ENCODE assay signal across 8 cellular contexts in the genomic region with DNA sequence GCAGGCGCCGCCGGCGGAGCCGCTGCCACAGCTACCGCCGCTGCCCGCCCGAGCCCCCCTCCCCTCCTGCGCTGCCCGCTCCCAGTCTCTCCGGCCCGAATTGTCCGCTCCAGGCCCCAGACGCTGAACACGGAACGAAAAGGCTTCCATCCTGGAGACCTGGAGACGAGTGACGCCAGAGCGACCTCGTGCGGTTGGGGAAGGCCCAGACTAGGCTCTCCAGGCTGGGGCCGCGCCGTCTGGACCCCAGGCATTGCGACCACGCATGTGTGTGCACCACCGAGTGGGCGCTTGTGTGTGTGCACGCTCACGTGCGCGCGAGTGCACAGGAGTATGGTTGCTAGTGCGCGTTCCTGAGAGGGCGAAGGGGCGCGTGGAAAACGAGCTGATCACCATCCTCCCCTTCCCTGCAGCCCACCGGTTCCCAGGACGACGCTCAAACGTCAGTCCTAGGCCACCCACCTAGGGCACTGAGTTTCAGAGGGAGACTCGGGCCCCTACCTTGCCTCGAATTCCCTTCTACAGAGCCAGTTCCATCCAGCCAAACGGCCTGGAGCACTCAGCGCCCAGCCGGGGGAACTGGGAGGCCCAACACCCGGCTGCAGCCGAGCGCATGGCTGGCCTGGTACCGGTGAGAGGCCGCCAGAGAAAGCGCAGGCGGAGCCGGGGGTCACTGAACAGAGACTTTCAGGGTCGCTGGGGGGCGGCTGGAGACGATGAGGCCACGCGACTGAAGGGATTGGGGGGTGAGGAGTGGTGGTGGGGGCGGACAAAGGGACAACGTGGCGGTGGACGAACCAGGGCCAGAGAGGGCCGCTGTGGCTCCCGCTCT. TPM values are rescaled to one million over a fixed set of nuclear protein-coding genes. Genes with fewer than 3 reads are reported as not detected.
DNase-seq lines count a peak whose midpoint lies in the region; ATAC-seq and TF ChIP-seq lines count a peak whose summit lies in the region.

No MANE protein-coding gene starts in this region.

- no peaks in the 10 kb centered on the region for H3K9me3 Mint-ChIP-seq in Caco-2 (ENCODE audit: unreplicated experiment)

- H3K27me3 ChIP-seq in Caco-2 (replicated peaks; ENCODE audit: control insufficient read depth, insufficient read depth, low read length) (no peaks in the 10 kb centered on the region; the same call in 1 of the 2 replicates), mesenchymal stem cell (ENCODE audit: control insufficient read depth in 1 of 2, insufficient read depth in 1 of 2, low read length in 2 of 2) (peaks cover 92 to 96% of the 10 kb centered on the region in 2 experiments), tibial nerve (peaks cover 2 to 100% of the 10 kb centered on the region in 2 donors)

- H3K4me1 ChIP-seq in Caco-2 (peaks cover 9% of the 10 kb centered on the region; the same call in 1 of the 2 replicates), mesenchymal stem cell (ENCODE audit: control insufficient read depth, insufficient read depth, low read depth, low read length) (peaks cover 19% of the 10 kb centered on the region), tibial nerve (peaks cover 0 to 53% (median 16%) of the 10 kb centered on the region in 4 donors)

- peaks cover 6% of the 10 kb centered on the region for H3K4me1 Mint-ChIP-seq in Caco-2 (ENCODE audit: low read depth, unreplicated experiment)

- H3K27ac ChIP-seq in mesenchymal stem cell (ENCODE audit: low read length, poor library complexity, severe bottlenecking) (no peak overlapping the region), tibial nerve (no peak overlapping the region)

- H2AFZ ChIP-seq in mesenchymal stem cell (ENCODE audit: low read depth, low read length): no peak overlapping the region

- H2AK5ac ChIP-seq in mesenchymal stem cell (ENCODE audit: low read length, severe bottlenecking): no peak overlapping the region

- H3K4me3 Mint-ChIP-seq in Caco-2 (ENCODE audit: unreplicated experiment): peak overlapping the region; percentile 42

- peak overlapping the region; percentile 47 for H3K4me2 ChIP-seq in mesenchymal stem cell (ENCODE audit: low read length, poor library complexity, severe bottlenecking)

- H2BK5ac ChIP-seq in mesenchymal stem cell (ENCODE audit: low read depth, low read length, poor library complexity, severe bottlenecking): no peak overlapping the region

- no peak overlapping the region for H3K9ac ChIP-seq in mesenchymal stem cell (ENCODE audit: low read length)

- intact Hi-C loops in Caco-2 (cut with micrococcal nuclease; ENCODE audit: unreplicated experiment) (no loop called here), sciatic nerve (cut with DNase I) (no loop called here)

- no peak for TF ChIP-seq EP300 in tibial nerve (IDR thresholded peaks at IDR 0.05)

- H3K36me3 Mint-ChIP-seq in Caco-2 (ENCODE audit: insufficient read depth, unreplicated experiment): no peaks in the 10 kb centered on the region

- H3K9me3 ChIP-seq in Caco-2 (no peaks in the 10 kb centered on the region), mesenchymal stem cell (ENCODE audit: control insufficient read depth, low read length) (no peaks in the 10 kb centered on the region), tibial nerve (no peaks in the 10 kb centered on the region)

- H3K36me3 ChIP-seq in Caco-2 (ENCODE audit: control insufficient read depth, insufficient read depth, low read length) (no peaks in the 10 kb centered on the region), mesenchymal stem cell (ENCODE audit: control insufficient read depth in 1 of 2, insufficient read depth in 2 of 2, low read depth in 1 of 2, low read length in 2 of 2) (no peaks in the 10 kb centered on the region), tibial nerve (no peaks in the 10 kb centered on the region)

- DNase-seq in Caco-2 (peak in 1 of 2 experiments; percentile 59), HuH-7.5 (ENCODE audit: low spot score) (peak; percentile 92), astrocyte of the hippocampus (ENCODE audit: low read depth, low spot score) (peak; percentile 73), mesenchymal stem cell (peak; percentile 46), tibial nerve (ENCODE audit: low spot score in 2 of 2) (no peak), sciatic nerve (ENCODE audit: low spot score) (no peak)

- no peak overlapping the region for H2BK15ac ChIP-seq in mesenchymal stem cell (ENCODE audit: low read depth, poor library complexity, severe bottlenecking)

- peaks cover 40% of the 10 kb centered on the region for H3K27me3 Mint-ChIP-seq in Caco-2 (ENCODE audit: insufficient read depth, unreplicated experiment)

- H3K23ac ChIP-seq in mesenchymal stem cell (ENCODE audit: low read length in 2 of 2): no peak overlapping the region

- no peak overlapping the region for H2BK120ac ChIP-seq in mesenchymal stem cell (ENCODE audit: low read depth, low read length)

- no peak overlapping the region for H4K91ac ChIP-seq in mesenchymal stem cell (ENCODE audit: low read length)

- H3K79me1 ChIP-seq in mesenchymal stem cell (replicated peaks; ENCODE audit: low read length, poor library complexity, severe bottlenecking): no peaks in the 10 kb centered on the region

- H4K8ac ChIP-seq in mesenchymal stem cell (ENCODE audit: low read length): no peak overlapping the region

- no peak overlapping the region for H3K27ac Mint-ChIP-seq in Caco-2 (ENCODE audit: unreplicated experiment)

- ATAC-seq in HG02642 (IDR thresholded peaks at IDR 0.05; ENCODE audit: poor library complexity, unreplicated experiment): no peak
- ATAC-seq in sciatic nerve: no peak
- ATAC-seq in HG02678 (IDR thresholded peaks at IDR 0.05; ENCODE audit: unreplicated experiment): no peak

- CTCF ChIA-PET in Caco-2 (lab: Charles Lee): no interaction called here

- TF ChIP-seq CTCF in Caco-2 (IDR thresholded peaks at IDR 0.05; ENCODE audit: insufficient read depth in 1 of 2, low read depth in 1 of 2, low read length in 1 of 2, severe bottlenecking in 1 of 2, unreplicated experiment in 1 of 2) (peak in 1 of 2 experiments; percentile 51), tibial nerve (IDR thresholded peaks at IDR 0.05) (peak in 1 of 5 experiments; percentile 13)

- no peak overlapping the region for H3K4ac ChIP-seq in mesenchymal stem cell (ENCODE audit: low read depth in 1 of 2, low read length in 2 of 2)

- POLR2A ChIA-PET in Caco-2 (lab: Charles Lee): no interaction called here

- BruUV-seq in Caco-2 (replicated peaks; lab: Mats Ljungman, UMichigan): no TSS peak

- H2BK12ac ChIP-seq in mesenchymal stem cell (ENCODE audit: low read length in 2 of 2): no peak overlapping the region

- no peak for TF ChIP-seq POLR2A in tibial nerve (IDR thresholded peaks at IDR 0.05)

- WGBS in mesenchymal stem cell: 3% methylated on average over 66 of the region's 68 CpGs
- WGBS in tibial nerve, 2 donors: 2 to 3% methylated on average over 53 to 56 of the region's 68 CpGs

- H3K4me3 ChIP-seq in Caco-2 (ENCODE audit: low read depth, low read length): no peak overlapping the region
- peak overlapping the region in 1 of 2 experiments; percentile 28 for H3K4me3 ChIP-seq in mesenchymal stem cell (ENCODE audit: insufficient read depth in 1 of 2, low read depth in 1 of 2, low read length in 2 of 2)
- H3K4me3 ChIP-seq in tibial nerve: peak overlapping the region in 1 of 4 donors; percentile 13

- H3K18ac ChIP-seq in mesenchymal stem cell (ENCODE audit: low read depth in 1 of 2, low read length in 2 of 2): no peak overlapping the region

- no peak overlapping the region for H3K14ac ChIP-seq in mesenchymal stem cell (ENCODE audit: low read length in 2 of 2)

RNA-seq across cellular contexts. Expression of gene LBX1, which starts 11.6 kb away (rescaled TPM):
- total RNA-seq in Caco-2 (2022) (not detected in 2 replicates), tibial nerve (under 1 TPM in 1 of 4 donors, not detected in 3; 0.60 TPM), sciatic nerve (not detected)
- polyA plus RNA-seq in mesenchymal stem cell (2013, experiment 1 of 2): not detected
- polyA plus RNA-seq in mesenchymal stem cell (2013, experiment 2 of 2): not detected

Comparison
In these comparisons a context has a peak if more than half of its experiments do, and no peak if none do; other contexts are left out.
1. DNase-seq: peak in HuH-7.5 (single experiment), astrocyte of the hippocampus (single experiment) and mesenchymal stem cell (single experiment); none in tibial nerve (0 of 2) and sciatic nerve (single experiment).